ENCODE assay signal across 33 cellular contexts in genomic region chr14:58536975-58537374, GRCh38.
"Had no signal": no experiment of that assay in that cellular context is flagged by ENCODE, and none has a peak within 500 bp of the region (broad histone marks: within the 10 kb centered on the region; RNA-seq: fewer than 3 reads in every experiment).

No MANE protein-coding gene starts in this region.

- H3K4me1 ChIP-seq: foreskin keratinocyte had no signal

- FAIRE-seq: bronchial epithelial cell, colon had no signal

- H3K27ac ChIP-seq: esophagus muscularis mucosa, foreskin keratinocyte, gastroesophageal sphincter, heart right ventricle, WERI-Rb-1 had no signal

- H3K27me3 ChIP-seq: esophagus muscularis mucosa, foreskin keratinocyte, gastroesophageal sphincter, heart right ventricle had no signal

- H3K4me3 ChIP-seq: esophagus muscularis mucosa, gastroesophageal sphincter, heart right ventricle had no signal

- H3K9me3 ChIP-seq: esophagus muscularis mucosa, gastroesophageal sphincter had no signal

- ATAC-seq: activated CD4-positive, CD25-positive, alpha-beta regulatory T cell treated with anti-CD3 and anti-CD28 coated beads, Interleukin-2, amount 50 U/mL, for 24 hours; activated CD8-positive, alpha-beta T cell treated with anti-CD3 and anti-CD28 coated beads for 36 hours; activated T-cell treated with anti-CD3 and anti-CD28 coated beads, Interleukin-2, amount 50 U/mL, for 4 hours; effector memory CD8-positive, alpha-beta T cell; foreskin keratinocyte; gastroesophageal sphincter; heart right ventricle; T-helper 17 cell had no signal

- DNase-seq: activated B cell treated with CpG ODN at 0.5 μM for 24 hours; activated CD4-positive, alpha-beta T cell treated with anti-CD3 and anti-CD28 coated beads for 48 hours; activated CD4-positive, alpha-beta T cell treated with anti-CD3 and anti-CD28 coated beads, Interleukin-2, amount 50 U/mL, for 1 hour; activated CD4-positive, alpha-beta T cell treated with anti-CD3 and anti-CD28 coated beads, Interleukin-2, amount 50 U/mL, for 48 hours; activated CD8-positive, alpha-beta memory T cell treated with anti-CD3 and anti-CD28 coated beads for 24 hours; activated CD8-positive, alpha-beta T cell treated with anti-CD3 and anti-CD28 coated beads for 36 hours; activated effector memory CD4-positive, alpha-beta T cell treated with Interleukin-2 at 50 U/mL for 16 hours; activated gamma-delta T cell treated with Interleukin-2 at 50 U/mL for 16 hours; activated naive CD4-positive, alpha-beta T cell treated with anti-CD3 and anti-CD28 coated beads, Interleukin-2, amount 50 U/mL, for 16 hours; activated naive CD4-positive, alpha-beta T cell treated with Interleukin-2 at 50 U/mL for 16 hours; activated T-cell treated with anti-CD3 and anti-CD28 coated beads, Interleukin-2, amount 50 U/mL, for 4 hours; amniotic stem cell; aorta; cortex of kidney; dermis blood vessel endothelial cell; effector CD4-positive, alpha-beta T cell; effector memory CD8-positive, alpha-beta T cell; erythroblast; foreskin keratinocyte; heart right ventricle; T-helper 1 cell; T-helper 17 cell; T1000; WERI-Rb-1 had no signal

- H3K4me3 Mint-ChIP-seq: activated B cell treated with CpG ODN at 0.5 μM for 24 hours; activated CD8-positive, alpha-beta T cell treated with anti-CD3 and anti-CD28 coated beads for 36 hours; activated naive CD8-positive, alpha-beta T cell; activated T-cell treated with anti-CD3 and anti-CD28 coated beads, Interleukin-2, amount 50 U/mL, for 4 hours; brain; central memory CD8-positive, alpha-beta T cell; effector memory CD8-positive, alpha-beta T cell; T-helper 17 cell; T-helper 2 cell treated with Interferon-gamma antibody and Interleukin-4, amounts not matched to agents 5 μg/mL and 100 μg/mL, for 36 hours had no signal

- H3K27me3 Mint-ChIP-seq: activated B cell treated with CpG ODN at 0.5 μM for 24 hours; activated CD8-positive, alpha-beta T cell treated with anti-CD3 and anti-CD28 coated beads for 36 hours; activated naive CD8-positive, alpha-beta T cell; brain; central memory CD8-positive, alpha-beta T cell; effector memory CD8-positive, alpha-beta T cell; T-helper 17 cell had no signal

- H3K36me3 ChIP-seq: esophagus muscularis mucosa, gastroesophageal sphincter, heart right ventricle, WERI-Rb-1 had no signal

- H3K27ac Mint-ChIP-seq: activated B cell treated with CpG ODN at 0.5 μM for 24 hours; activated CD8-positive, alpha-beta T cell treated with anti-CD3 and anti-CD28 coated beads for 36 hours; activated naive CD8-positive, alpha-beta T cell; brain; effector memory CD8-positive, alpha-beta T cell; T-helper 17 cell; T-helper 2 cell treated with Interferon-gamma antibody and Interleukin-4, amounts not matched to agents 5 μg/mL and 100 μg/mL, for 36 hours had no signal

- H3K9me3 Mint-ChIP-seq: activated T-cell treated with anti-CD3 and anti-CD28 coated beads, Interleukin-2, amount 50 U/mL, for 4 hours; central memory CD8-positive, alpha-beta T cell; effector memory CD8-positive, alpha-beta T cell; T-helper 2 cell treated with Interferon-gamma antibody and Interleukin-4, amounts not matched to agents 5 μg/mL and 100 μg/mL, for 36 hours had no signal

- H3K4me1 Mint-ChIP-seq: activated B cell treated with CpG ODN at 0.5 μM for 24 hours had no signal
